8 cellular contexts compared by ENCODE assay signal in genomic region chr4:176791591-176792347, GRCh38. TPM values are rescaled to one million over a fixed set of nuclear protein-coding genes. Genes with fewer than 3 reads are reported as not detected.
DNase-seq lines count a peak whose midpoint lies in the region; ATAC-seq, FAIRE-seq and TF ChIP-seq lines count a peak whose summit lies in the region.

No MANE protein-coding gene starts in this region.

- BruUV-seq in Caco-2 (replicated peaks; lab: Mats Ljungman, UMichigan) = no TSS peak

- no peak for FAIRE-seq in astrocyte (lab: Jason Lieb, UNC)

- peaks cover 5% of the 10 kb centered on the region for H4K20me1 ChIP-seq in astrocyte (ENCODE audit: insufficient read depth, low read length)

- peaks cover 52% of the 10 kb centered on the region for H3K79me2 ChIP-seq in astrocyte (ENCODE audit: insufficient read depth, low read length)

- no peaks in the 10 kb centered on the region for H3K9me3 ChIP-seq in astrocyte (ENCODE audit: insufficient read depth, low read depth, low read length)
- no peaks in the 10 kb centered on the region for H3K9me3 ChIP-seq in Caco-2

- H3K36me3 Mint-ChIP-seq in astrocyte (ENCODE audit: low read depth, unreplicated experiment) (no peaks in the 10 kb centered on the region), Caco-2 (ENCODE audit: insufficient read depth, unreplicated experiment) (no peaks in the 10 kb centered on the region)

- intact Hi-C loops in Caco-2 (cut with micrococcal nuclease; ENCODE audit: unreplicated experiment) = no loop called here

- CTCF ChIA-PET in Caco-2 (lab: Charles Lee) = no interaction called here

- H3K36me3 ChIP-seq in astrocyte (ENCODE audit: insufficient read depth, low read length) (no peaks in the 10 kb centered on the region), Caco-2 (ENCODE audit: control insufficient read depth, insufficient read depth, low read length) (no peaks in the 10 kb centered on the region)

- TF ChIP-seq CTCF in astrocyte (IDR thresholded peaks at IDR 0.05; ENCODE audit: insufficient read depth, low read depth, low read length) = no peak
- no peak for TF ChIP-seq CTCF in Caco-2 (IDR thresholded peaks at IDR 0.05; ENCODE audit: insufficient read depth in 1 of 2, low read depth in 1 of 2, low read length in 1 of 2, severe bottlenecking in 1 of 2, unreplicated experiment in 1 of 2)

- H3K9me3 Mint-ChIP-seq in astrocyte (ENCODE audit: unreplicated experiment) (no peaks in the 10 kb centered on the region), Caco-2 (ENCODE audit: unreplicated experiment) (no peaks in the 10 kb centered on the region)

- H2AFZ ChIP-seq in astrocyte (ENCODE audit: low read depth, low read length) = peak overlapping the region; percentile 64

- H3K27me3 Mint-ChIP-seq in astrocyte (ENCODE audit: low read depth, unreplicated experiment) (peaks cover under 1% of the 10 kb centered on the region), Caco-2 (ENCODE audit: insufficient read depth, unreplicated experiment) (peaks cover 2% of the 10 kb centered on the region)

- peak overlapping the region; percentile 95 for H3K27ac Mint-ChIP-seq in astrocyte (ENCODE audit: unreplicated experiment)
- H3K27ac Mint-ChIP-seq in Caco-2 (ENCODE audit: unreplicated experiment) = no peak overlapping the region

- H3K4me3 ChIP-seq in astrocyte (ENCODE audit: insufficient read depth, low read depth, low read length) = peak overlapping the region; percentile 96
- H3K4me3 ChIP-seq in Caco-2 (ENCODE audit: low read depth, low read length) = no peak overlapping the region

- peaks cover 22% of the 10 kb centered on the region for H3K4me1 ChIP-seq in astrocyte (ENCODE audit: insufficient read depth, low read length)
- H3K4me1 ChIP-seq in Caco-2 = no peaks in the 10 kb centered on the region

- H3K4me2 ChIP-seq in astrocyte (ENCODE audit: low read length) = peak overlapping the region; percentile 84

- ATAC-seq in GM18502 (IDR thresholded peaks at IDR 0.05; ENCODE audit: poor library complexity, unreplicated experiment) (peak; percentile 19), HG02852 (IDR thresholded peaks at IDR 0.05; ENCODE audit: unreplicated experiment) (peak; percentile 7), HG03571 (IDR thresholded peaks at IDR 0.05; ENCODE audit: unreplicated experiment) (no peak), GM18867 (IDR thresholded peaks at IDR 0.05; ENCODE audit: unreplicated experiment) (no peak)
- ATAC-seq in stimulated activated naive CD8-positive, alpha-beta T cell treated with anti-CD3 and anti-CD28 coated beads, Interleukin-15, Interleukin-2, amounts not matched to agents 100 U/mL and 50 U/mL, for 24 hours = no peak

- H3K9ac ChIP-seq in astrocyte (ENCODE audit: low read length) = peak overlapping the region; percentile 96

- peak overlapping the region; percentile 77 for H3K27ac ChIP-seq in astrocyte (ENCODE audit: low read depth, low read length)

- DNase-seq in astrocyte (ENCODE audit: low read depth) = no peak
- DNase-seq in islet precursor cell = peak; percentile 64
- DNase-seq in stimulated activated naive CD8-positive, alpha-beta T cell treated with anti-CD3 and anti-CD28 coated beads, Interleukin-15, Interleukin-2, amounts not matched to agents 100 U/mL and 50 U/mL, for 24 hours = peak; percentile 2
- no peak for DNase-seq in Caco-2

- POLR2A ChIA-PET in Caco-2 (lab: Charles Lee) = no interaction called here

- peaks cover 8% of the 10 kb centered on the region for H3K4me1 Mint-ChIP-seq in astrocyte (ENCODE audit: low read depth, unreplicated experiment)
- no peaks in the 10 kb centered on the region for H3K4me1 Mint-ChIP-seq in Caco-2 (ENCODE audit: low read depth, unreplicated experiment)

- H3K27me3 ChIP-seq in astrocyte (ENCODE audit: insufficient read depth, low read length) = no peaks in the 10 kb centered on the region
- H3K27me3 ChIP-seq in Caco-2 (replicated peaks; ENCODE audit: control insufficient read depth, insufficient read depth, low read length) = no peaks in the 10 kb centered on the region

- H3K4me3 Mint-ChIP-seq in astrocyte (ENCODE audit: unreplicated experiment) (peak overlapping the region; percentile 96), Caco-2 (ENCODE audit: unreplicated experiment) (no peak overlapping the region)

RNA-seq across cellular contexts. Expression of gene VEGFC, which starts 1.0 kb away (rescaled TPM):
- total RNA-seq in astrocyte = 20.3 and 24.2 TPM in 2 replicates
- total RNA-seq in Caco-2 (2022) = not detected in 2 replicates

Comparison
In these comparisons a context has a peak if more than half of its experiments do, and no peak if none do; other contexts are left out.
1. ATAC-seq: peak in GM18502 (single experiment) and HG02852 (single experiment); none in stimulated activated naive CD8-positive, alpha-beta T cell treated with anti-CD3 and anti-CD28 coated beads, Interleukin-15, Interleukin-2, amounts not matched to agents 100 U/mL and 50 U/mL, for 24 hours (single experiment), HG03571 (single experiment) and GM18867 (single experiment).
2. DNase-seq: peak in islet precursor cell (single experiment) and stimulated activated naive CD8-positive, alpha-beta T cell treated with anti-CD3 and anti-CD28 coated beads, Interleukin-15, Interleukin-2, amounts not matched to agents 100 U/mL and 50 U/mL, for 24 hours (single experiment); none in astrocyte (single experiment) and Caco-2 (0 of 2).
3. RNA of gene VEGFC, which starts 1.0 kb away (total RNA-seq): 20.3 to 24.2 TPM in astrocyte; not detected in Caco-2; every median in the first group is over 10 times any median in the second.